Comparison of ENCODE assay signal across 18 cellular contexts in genomic region chr9:21873540-21874221, GRCh38.
DNase-seq lines count a peak whose midpoint lies in the region; TF ChIP-seq lines count a peak whose summit lies in the region.
"Had no signal": no experiment of that assay in that cellular context is flagged by ENCODE, and none has a peak within 500 bp of the region (broad histone marks: within the 10 kb centered on the region; RNA-seq: fewer than 3 reads in every experiment).

No MANE protein-coding gene starts in this region.

- no peaks in the 10 kb centered on the region for H3K27me3 Mint-ChIP-seq in HFFc6 (ENCODE audit: insufficient read depth)
- no peaks in the 10 kb centered on the region for H3K27me3 Mint-ChIP-seq in mesothelial cell of epicardium (ENCODE audit: low read depth)
- H3K27me3 Mint-ChIP-seq in endothelial cell (ENCODE audit: unreplicated experiment), result no peaks in the 10 kb centered on the region
- H3K27me3 Mint-ChIP-seq: activated CD4-positive, alpha-beta T cell treated with anti-CD3 and anti-CD28 coated beads for 36 hours had no signal

- peaks cover 35% of the 10 kb centered on the region for H3K4me1 Mint-ChIP-seq in HFFc6 (ENCODE audit: low read depth)
- no peaks in the 10 kb centered on the region for H3K4me1 Mint-ChIP-seq in mesothelial cell of epicardium
- H3K4me1 Mint-ChIP-seq in endothelial cell (ENCODE audit: unreplicated experiment), result no peaks in the 10 kb centered on the region
- H3K4me1 Mint-ChIP-seq: CD14-positive monocyte had no signal

- peaks cover 4% of the 10 kb centered on the region; the same call in 1 of the 2 replicates for H3K9me3 Mint-ChIP-seq in HFFc6
- peaks cover 42% of the 10 kb centered on the region for H3K9me3 Mint-ChIP-seq in mesothelial cell of epicardium
- H3K9me3 Mint-ChIP-seq in endothelial cell (ENCODE audit: unreplicated experiment), result no peaks in the 10 kb centered on the region

- TF ChIP-seq CTCF in HFFc6 (IDR thresholded peaks at IDR 0.05) (no peak), astrocyte of the cerebellum (IDR thresholded peaks at IDR 0.05; ENCODE audit: low read depth, low read length, missing control alignments) (no peak), retinal pigment epithelial cell (conservative IDR thresholded peaks at IDR 0.05; ENCODE audit: low read depth, low read length) (no peak), mesothelial cell of epicardium (IDR thresholded peaks at IDR 0.05; ENCODE audit: unreplicated experiment) (no peak), endothelial cell (IDR thresholded peaks at IDR 0.05; ENCODE audit: unreplicated experiment) (no peak)

- in situ Hi-C loops in astrocyte of the cerebellum (cut with HindIII; ENCODE audit: low sequenced_read_pairs), result no loop called here

- H3K4me3 Mint-ChIP-seq in HFFc6 (peak overlapping the region; percentile 51), mesothelial cell of epicardium (no peak overlapping the region), endothelial cell (ENCODE audit: unreplicated experiment) (no peak overlapping the region)
- H3K4me3 Mint-ChIP-seq: activated CD4-positive, alpha-beta T cell treated with anti-CD3 and anti-CD28 coated beads for 36 hours; CD14-positive monocyte; immature natural killer cell had no signal

- peak overlapping the region; percentile 65 for H3K27ac Mint-ChIP-seq in HFFc6
- no peak overlapping the region for H3K27ac Mint-ChIP-seq in mesothelial cell of epicardium
- no peak overlapping the region for H3K27ac Mint-ChIP-seq in endothelial cell (ENCODE audit: unreplicated experiment)
- H3K27ac Mint-ChIP-seq: activated CD4-positive, alpha-beta T cell treated with anti-CD3 and anti-CD28 coated beads for 36 hours; activated naive CD4-positive, alpha-beta T cell treated with anti-CD3 and anti-CD28 coated beads, Interleukin-2, amount 50 U/mL, for 72 hours; CD14-positive monocyte; immature natural killer cell had no signal

- peaks cover 44% of the 10 kb centered on the region for H3K36me3 Mint-ChIP-seq in HFFc6 (ENCODE audit: low read depth)
- H3K36me3 Mint-ChIP-seq in mesothelial cell of epicardium, result peaks cover 46% of the 10 kb centered on the region
- H3K36me3 Mint-ChIP-seq in endothelial cell (ENCODE audit: low read depth, unreplicated experiment), result peaks cover 9% of the 10 kb centered on the region

- DNase-seq in HFFc6, result peak; percentile 16
- DNase-seq in astrocyte of the cerebellum (ENCODE audit: low read depth), result peak; percentile 23
- peak; percentile 72 for DNase-seq in glomerular endothelial cell (ENCODE audit: extremely low read depth, low read depth, low spot score)
- peak; percentile 70 for DNase-seq in retinal pigment epithelial cell (ENCODE audit: low read depth)
- no peak for DNase-seq in mesothelial cell of epicardium (ENCODE audit: low spot score in 2 of 2, unreplicated experiment in 2 of 2)
- no peak for DNase-seq in HuH-7 (ENCODE audit: low spot score)
- no peak for DNase-seq in NCI-H2171 treated with DMSO at 0.1 percent for 48 hours (lab: John Stamatoyannopoulos, UW)
- DNase-seq in endothelial cell (ENCODE audit: low spot score), result no peak
- DNase-seq: activated CD4-positive, alpha-beta T cell treated with anti-CD3 and anti-CD28 coated beads for 36 hours; colonic mucosa; immature natural killer cell; NCI-H1694 treated with DMSO at 0.1 percent for 48 hours; NCI-H526; posterior cingulate gyrus; stimulated activated CD4-positive, alpha-beta T cell treated with anti-CD3 and anti-CD28 coated beads, Interleukin-1b, Interleukin-23, amount 100 ng/mL, for 48 hours; T-helper 2 cell had no signal

- no peak overlapping the region for H3K4me3 ChIP-seq in astrocyte of the cerebellum (ENCODE audit: low read depth, low read length)
- H3K4me3 ChIP-seq in retinal pigment epithelial cell (ENCODE audit: low read length), result no peak overlapping the region
- H3K4me3 ChIP-seq: colonic mucosa had no signal

Comparison
In these comparisons a context has a peak if more than half of its experiments do, and no peak if none do; other contexts are left out.
1. DNase-seq: peak in HFFc6 (single experiment), astrocyte of the cerebellum (single experiment), glomerular endothelial cell (single experiment) and retinal pigment epithelial cell (single experiment); none in mesothelial cell of epicardium (0 of 2), HuH-7 (single experiment), NCI-H2171 treated with DMSO at 0.1 percent for 48 hours (single experiment) and endothelial cell (single experiment).